Comparison of ENCODE assay signal across 1 cellular context in genomic region chr9:137626448-137626847, GRCh38.
TF ChIP-seq lines count a peak whose summit lies in the region.

No MANE protein-coding gene starts in this region.

TF ChIP-seq in K562, 482 proteins besides CTCF, POLR2A, EP300 and RAD21 (continued from another document):
- TF ChIP-seq CEBPZ (IDR thresholded peaks at IDR 0.05; ENCODE audit: borderline replicate concordance, low read depth, low read length) (no peak), ZNF347 (CRISPR knock-in tag; IDR thresholded peaks at IDR 0.05; ENCODE audit: low read depth) (no peak), RUNX1 (IDR thresholded peaks at IDR 0.05; ENCODE audit: low read depth) (no peak), KAT2B (IDR thresholded peaks at IDR 0.05; ENCODE audit: low read depth, low read length) (no peak), PHF21A (IDR thresholded peaks at IDR 0.05; ENCODE audit: borderline replicate concordance, low read depth) (no peak), ZC3H8 (IDR thresholded peaks at IDR 0.05) (no peak), BCOR (IDR thresholded peaks at IDR 0.05) (no peak), SPI1 (IDR thresholded peaks at IDR 0.05; ENCODE audit: borderline replicate concordance, low read depth, low read length) (no peak), AFF4 (CRISPR knock-in tag; IDR thresholded peaks at IDR 0.05) (no peak), RBM34 (IDR thresholded peaks at IDR 0.05; ENCODE audit: borderline replicate concordance, insufficient read depth, low read length) (no peak), DIDO1 (tag; IDR thresholded peaks at IDR 0.05; ENCODE audit: low read depth) (no peak), DPF2 (IDR thresholded peaks at IDR 0.05) (0 out of 2 replicates have a peak, but pooled peaks have one; percentile 17), CHCHD3 (CRISPR knock-in tag; IDR thresholded peaks at IDR 0.05) (no peak), HES1 (IDR thresholded peaks at IDR 0.05; ENCODE audit: low read depth) (no peak), ARID1B (IDR thresholded peaks at IDR 0.05) (no peak), SFPQ (IDR thresholded peaks at IDR 0.05; ENCODE audit: low read depth, low read length) (no peak)
